17 cellular contexts compared by ENCODE assay signal in genomic region chr1:14948112-14948652, GRCh38.
DNase-seq lines count a peak whose midpoint lies in the region; ATAC-seq and TF ChIP-seq lines count a peak whose summit lies in the region.
"Had no signal": no experiment of that assay in that cellular context is flagged by ENCODE, and none has a peak within 500 bp of the region (broad histone marks: within the 10 kb centered on the region; RNA-seq: fewer than 3 reads in every experiment).

No MANE protein-coding gene starts in this region.

- no peak for ATAC-seq in thoracic aorta (ENCODE audit: insufficient number of reproducible peaks, low FRiP score, low read depth)
- no peak for ATAC-seq in HG02970 (IDR thresholded peaks at IDR 0.05; ENCODE audit: low FRiP score, unreplicated experiment)

- DNase-seq in chondrocyte (ENCODE audit: low spot score) (no peak), mesothelial cell of epicardium (ENCODE audit: low spot score in 2 of 2, unreplicated experiment in 2 of 2) (no peak), thoracic aorta (ENCODE audit: low spot score) (no peak), erythroblast (lab: John Stamatoyannopoulos, UW) (no peak), ureter (ENCODE audit: low spot score) (no peak)
- DNase-seq: CD8-positive, alpha-beta memory T cell; Karpas-422; NCI-H1436; NCI-H1930; NCI-H345; NCI-H524 treated with DMSO at 0.1 percent for 48 hours; PC-9; SIG-M5 had no signal

- H3K4me3 ChIP-seq in thoracic aorta: no peak overlapping the region
- H3K4me3 ChIP-seq: BLaER1 treated with 17β-estradiol and CSF1 and Interleukin-3, amounts not matched to agents 10 nM and 100 nM; PC-9 had no signal

- no peak for TF ChIP-seq RAD21 in Ishikawa (IDR thresholded peaks at IDR 0.05; ENCODE audit: low read depth)

- no peaks in the 10 kb centered on the region for H3K9me3 Mint-ChIP-seq in chondrocyte (ENCODE audit: low read depth)
- no peaks in the 10 kb centered on the region for H3K9me3 Mint-ChIP-seq in mesothelial cell of epicardium
- H3K9me3 Mint-ChIP-seq: CD8-positive, alpha-beta memory T cell had no signal

- H3K27me3 ChIP-seq in thoracic aorta (replicated peaks; ENCODE audit: insufficient read depth): no peaks in the 10 kb centered on the region

- peak overlapping the region; percentile 25 for H3K4me3 Mint-ChIP-seq in chondrocyte (ENCODE audit: unreplicated experiment)
- no peak overlapping the region for H3K4me3 Mint-ChIP-seq in mesothelial cell of epicardium
- H3K4me3 Mint-ChIP-seq: CD8-positive, alpha-beta memory T cell had no signal

- H3K9me3 ChIP-seq in thoracic aorta: no peaks in the 10 kb centered on the region

- TF ChIP-seq EP300 in Ishikawa (IDR thresholded peaks at IDR 0.05; ENCODE audit: borderline replicate concordance): no peak

- H3K4me1 Mint-ChIP-seq in chondrocyte (ENCODE audit: low read depth) (peaks cover 87% of the 10 kb centered on the region), mesothelial cell of epicardium (peaks cover 49% of the 10 kb centered on the region)
- H3K4me1 Mint-ChIP-seq: CD8-positive, alpha-beta memory T cell had no signal

- peaks cover 45 to 65% of the 10 kb centered on the region in 2 donors for H3K4me1 ChIP-seq in thoracic aorta (ENCODE audit: control insufficient read depth in 1 of 2, low read depth in 2 of 2)

- peak overlapping the region; percentile 93 for H3K27ac Mint-ChIP-seq in chondrocyte (ENCODE audit: unreplicated experiment)
- peak overlapping the region; percentile 21 for H3K27ac Mint-ChIP-seq in mesothelial cell of epicardium
- H3K27ac Mint-ChIP-seq: CD8-positive, alpha-beta memory T cell had no signal

- H3K27ac ChIP-seq in thoracic aorta: peak overlapping the region; percentile 91 to 97
- H3K27ac ChIP-seq: BLaER1 treated with 17β-estradiol and CSF1 and Interleukin-3, amounts not matched to agents 10 nM and 100 nM; PC-9; RWPE1 had no signal

- H3K36me3 ChIP-seq in thoracic aorta: no peaks in the 10 kb centered on the region

- no peak for TF ChIP-seq POLR2A in erythroblast (IDR thresholded peaks at IDR 0.05; ENCODE audit: low read length)

- H3K36me3 Mint-ChIP-seq in chondrocyte (ENCODE audit: low read depth) (peaks cover 2% of the 10 kb centered on the region), mesothelial cell of epicardium (peaks cover 4% of the 10 kb centered on the region)
- H3K36me3 Mint-ChIP-seq: CD8-positive, alpha-beta memory T cell had no signal

- TF ChIP-seq CTCF in chondrocyte (IDR thresholded peaks at IDR 0.05) (no peak), mesothelial cell of epicardium (IDR thresholded peaks at IDR 0.05; ENCODE audit: unreplicated experiment) (no peak), thoracic aorta (IDR thresholded peaks at IDR 0.05) (no peak)

- H3K27me3 Mint-ChIP-seq in chondrocyte (ENCODE audit: low read depth): no peaks in the 10 kb centered on the region
- no peaks in the 10 kb centered on the region for H3K27me3 Mint-ChIP-seq in mesothelial cell of epicardium (ENCODE audit: low read depth)

TF ChIP-seq in Ishikawa, 13 proteins besides CTCF, POLR2A, EP300 and RAD21:
- TF ChIP-seq ZBTB7A (IDR thresholded peaks at IDR 0.05; ENCODE audit: low read depth) (no peak), MAX (IDR thresholded peaks at IDR 0.05) (no peak), CREB1 (IDR thresholded peaks at IDR 0.05; ENCODE audit: low read depth) (no peak), TAF1 (IDR thresholded peaks at IDR 0.05; ENCODE audit: low read depth) (no peak), NFIC (IDR thresholded peaks at IDR 0.05) (no peak), USF1 (IDR thresholded peaks at IDR 0.05) (peak; percentile 60), FOXM1 (IDR thresholded peaks at IDR 0.05; ENCODE audit: borderline replicate concordance, low read depth) (no peak), TCF12 (IDR thresholded peaks at IDR 0.05; ENCODE audit: low read depth) (no peak)
